In the genomic region with DNA sequence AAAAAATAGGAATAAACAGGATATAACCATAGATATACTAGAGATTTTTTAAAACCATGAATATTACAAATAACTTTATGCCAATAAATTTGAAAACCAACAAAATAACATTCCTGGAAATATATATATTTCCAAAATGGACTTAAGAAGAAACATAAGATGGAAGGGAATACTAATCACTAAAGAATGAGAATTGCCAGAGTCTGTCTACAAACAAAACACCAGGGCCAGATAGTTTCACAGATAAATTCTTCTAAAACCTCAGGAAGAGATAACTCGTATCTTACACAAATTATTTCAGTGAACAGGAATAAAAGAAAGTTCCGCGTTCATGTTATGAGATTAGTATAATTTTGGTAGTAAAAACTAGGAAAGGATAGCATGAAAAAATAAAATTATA, we compare ENCODE assay signal across 20 cellular contexts.
DNase-seq lines count a peak whose midpoint lies in the region; ATAC-seq and TF ChIP-seq lines count a peak whose summit lies in the region.
"Had no signal": no experiment of that assay in that cellular context is flagged by ENCODE, and none has a peak within 500 bp of the region (broad histone marks: within the 10 kb centered on the region; RNA-seq: fewer than 3 reads in every experiment).

No MANE protein-coding gene starts in this region.

- intact Hi-C loops in IMR-90 (cut with micrococcal nuclease): no loop called here

- no peak overlapping the region for H2AK5ac ChIP-seq in IMR-90 (ENCODE audit: low read depth, low read length)

- no TSS peak for BruUV-seq in IMR-90 (replicated peaks; lab: Mats Ljungman, UMichigan)

- CTCF ChIA-PET in AG04449 (lab: Yijun Ruan, JAX): interaction anchor here (3.4 kb wide), 1 partner anchor 26 kb away, joined by 9 read pairs; no protein-coding TSS in a partner anchor
- CTCF ChIA-PET in IMR-90 (lab: Yijun Ruan, JAX): no interaction called here

- POLR2A ChIA-PET in AG04449 (lab: Yijun Ruan, JAX): no interaction called here
- POLR2A ChIA-PET in IMR-90 (lab: Charles Lee; ENCODE audit: unreplicated experiment): no interaction called here

- H3K36me3 ChIP-seq in IMR-90 (ENCODE audit: control insufficient read depth, insufficient read depth, low read length): peaks cover 14% of the 10 kb centered on the region; the same call in 1 of the 2 replicates

- DNase-seq in AG04449 (ENCODE audit: low read depth, low spot score) (peak; percentile 12), IMR-90 (peak; percentile 66), astrocyte of the spinal cord (ENCODE audit: low read depth, low spot score) (peak; percentile 25), fibroblast of villous mesenchyme (ENCODE audit: low read depth) (peak; percentile 36), NCI-H82 (lab: John Stamatoyannopoulos, UW) (no peak), NCI-H2029 (lab: John Stamatoyannopoulos, UW) (no peak)
- no peak for DNase-seq in activated T-cell treated with anti-CD3 and anti-CD28 coated beads, Interleukin-2, amount 50 U/mL, for 72 hours
- DNase-seq in stimulated activated naive CD4-positive, alpha-beta T cell (lab: John Stamatoyannopoulos, UW): no peak
- DNase-seq: 8988T, DMS53, Karpas-422, MV-4-11, NCI-H1105 treated with DMSO at 0.1 percent for 48 hours, NCI-H2081 treated with DMSO at 0.1 percent for 48 hours, NCI-H69, PC-9, SIG-M5 had no signal

- no peaks in the 10 kb centered on the region for H3K9me3 Mint-ChIP-seq in activated T-cell treated with anti-CD3 and anti-CD28 coated beads, Interleukin-2, amount 50 U/mL, for 72 hours
- H3K9me3 Mint-ChIP-seq: CD14-positive monocyte had no signal

- peaks cover 0 to 3% of the 10 kb centered on the region in 2 experiments; a peak in 1 of 4 replicates for H3K79me1 ChIP-seq in IMR-90 (ENCODE audit: low read depth in 1 of 2, low read length in 2 of 2)

- H3K14ac ChIP-seq in IMR-90 (replicated peaks; ENCODE audit: low read depth, low read length): no peak overlapping the region

- no peaks in the 10 kb centered on the region for H3K27me3 ChIP-seq in IMR-90 (ENCODE audit: control insufficient read depth, insufficient read depth, low read length)

- H2AFZ ChIP-seq in IMR-90 (replicated peaks; ENCODE audit: low read length, poor library complexity): no peak overlapping the region
- H2AFZ ChIP-seq: PC-9 had no signal

- H3K9me1 ChIP-seq in IMR-90 (ENCODE audit: insufficient read depth, low read length): peaks cover 6% of the 10 kb centered on the region

- no peak overlapping the region for H3K4me3 ChIP-seq in AG04449 (ENCODE audit: low read depth, low read length)
- no peak overlapping the region for H3K4me3 ChIP-seq in IMR-90 (ENCODE audit: insufficient read depth, low read depth, low read length)
- H3K4me3 ChIP-seq in astrocyte of the spinal cord (ENCODE audit: low read depth, low read length): no peak overlapping the region
- no peak overlapping the region for H3K4me3 ChIP-seq in fibroblast of villous mesenchyme (ENCODE audit: low read depth, low read length)
- H3K4me3 ChIP-seq: PC-9 had no signal

- no CpG with 5 or more reads among the region's 3 CpGs for WGBS in IMR-90 (ENCODE audit: extremely low coverage in 2 of 2, insufficient read length in 1 of 2), 2 experiments

- no peak overlapping the region for H4K5ac ChIP-seq in IMR-90 (ENCODE audit: low read depth, low read length)

- H2AK9ac ChIP-seq in IMR-90 (replicated peaks; ENCODE audit: low read depth, low read length, poor library complexity): no peak overlapping the region

- H4K20me1 ChIP-seq in IMR-90 (ENCODE audit: insufficient read depth, low read length): no peaks in the 10 kb centered on the region

- no peak for TF ChIP-seq POLR2A in IMR-90 (IDR thresholded peaks at IDR 0.05; ENCODE audit: low read depth, low read length)

- no peak overlapping the region for H3K56ac ChIP-seq in IMR-90 (ENCODE audit: extremely low read depth, insufficient read depth, low read length)

- no peaks in the 10 kb centered on the region for H3K27me3 Mint-ChIP-seq in activated T-cell treated with anti-CD3 and anti-CD28 coated beads, Interleukin-2, amount 50 U/mL, for 72 hours (ENCODE audit: low read depth)
- H3K27me3 Mint-ChIP-seq: B cell had no signal

- no peak overlapping the region for H3K4me2 ChIP-seq in IMR-90 (ENCODE audit: low read depth, low read length)
- H3K4me2 ChIP-seq: PC-9 had no signal

- peaks cover 6 to 26% of the 10 kb centered on the region in 2 donors for H3K36me3 Mint-ChIP-seq in activated T-cell treated with anti-CD3 and anti-CD28 coated beads, Interleukin-2, amount 50 U/mL, for 72 hours (ENCODE audit: insufficient read depth in 2 of 2)

- H3K9ac ChIP-seq in IMR-90 (ENCODE audit: low read depth, low read length): no peak overlapping the region

- H3K4me1 ChIP-seq in IMR-90 (ENCODE audit: control insufficient read depth, insufficient read depth, low read length): no peaks in the 10 kb centered on the region

- no peak overlapping the region for H4K8ac ChIP-seq in IMR-90 (ENCODE audit: low read depth in 2 of 2, low read length in 2 of 2)

- no peak overlapping the region for H3K23ac ChIP-seq in IMR-90 (ENCODE audit: low read depth, low read length)

- no peak overlapping the region for H2BK120ac ChIP-seq in IMR-90 (ENCODE audit: low read depth, low read length)

- ATAC-seq in IMR-90 (ENCODE audit: low read depth): peak; percentile 63; the same call in 1 of the 2 replicates
- ATAC-seq in activated T-cell treated with anti-CD3 and anti-CD28 coated beads, Interleukin-2, amount 50 U/mL, for 72 hours (replicated peaks in 1 of 2): no peak
- ATAC-seq: SK-N-SH treated with all-trans-retinoic acid at 6 μM for 48 hours had no signal

- H3K4me1 Mint-ChIP-seq in activated T-cell treated with anti-CD3 and anti-CD28 coated beads, Interleukin-2, amount 50 U/mL, for 72 hours (ENCODE audit: low read depth): peaks cover 15% of the 10 kb centered on the region
- H3K4me1 Mint-ChIP-seq: B cell, CD14-positive monocyte had no signal

- TF ChIP-seq CTCF in AG04449 (IDR thresholded peaks at IDR 0.05; ENCODE audit: insufficient read depth, low read length, missing control alignments) (no peak), IMR-90 (conservative IDR thresholded peaks at IDR 0.05; ENCODE audit: low read depth, low read length) (no peak), astrocyte of the spinal cord (IDR thresholded peaks at IDR 0.05; ENCODE audit: low read depth, low read length) (no peak), fibroblast of villous mesenchyme (IDR thresholded peaks at IDR 0.05; ENCODE audit: insufficient read depth, low read depth, low read length) (no peak)

- TF ChIP-seq RAD21 in IMR-90 (IDR thresholded peaks at IDR 0.05; ENCODE audit: low read length): no peak

- dilution Hi-C loops in IMR-90 (cut with HindIII; ENCODE audit: low sequenced_read_pairs, unreplicated experiment): no loop called here

- H4K91ac ChIP-seq in IMR-90 (ENCODE audit: insufficient read depth, low read depth, low read length): no peak overlapping the region

- in situ Hi-C loops in IMR-90 (cut with MboI; ENCODE audit: low sequenced_read_pairs): no loop called here
- in situ Hi-C loops in astrocyte of the spinal cord (cut with HindIII; ENCODE audit: low sequenced_read_pairs): no loop called here

- H2BK5ac ChIP-seq in IMR-90 (ENCODE audit: low read depth, low read length, poor library complexity, severe bottlenecking): no peak overlapping the region

- no peak overlapping the region for H2BK15ac ChIP-seq in IMR-90 (ENCODE audit: low read depth, low read length)

- H3K4me3 Mint-ChIP-seq in activated T-cell treated with anti-CD3 and anti-CD28 coated beads, Interleukin-2, amount 50 U/mL, for 72 hours: no peak overlapping the region
- H3K4me3 Mint-ChIP-seq: B cell, CD14-positive monocyte had no signal

- no peak overlapping the region for H3K18ac ChIP-seq in IMR-90 (ENCODE audit: low read depth, low read length)

- H3K27ac ChIP-seq in IMR-90 (ENCODE audit: insufficient read depth, low read length): no peak overlapping the region
- H3K27ac ChIP-seq: PC-9 had no signal

- no peak overlapping the region for H3K4ac ChIP-seq in IMR-90 (ENCODE audit: low read depth, low read length)

- H2BK20ac ChIP-seq in IMR-90 (ENCODE audit: low read depth, low read length): no peak overlapping the region

- no peaks in the 10 kb centered on the region for H3K9me3 ChIP-seq in IMR-90 (ENCODE audit: control insufficient read depth, insufficient read depth, low read length)

- H3K27ac Mint-ChIP-seq in activated T-cell treated with anti-CD3 and anti-CD28 coated beads, Interleukin-2, amount 50 U/mL, for 72 hours: no peak overlapping the region
- H3K27ac Mint-ChIP-seq: B cell, CD14-positive monocyte had no signal

TF ChIP-seq in IMR-90, 13 proteins besides CTCF, POLR2A, EP300 and RAD21 (continues in another document):
- no peak for TF ChIP-seq RCOR1 (IDR thresholded peaks at IDR 0.05; ENCODE audit: insufficient replicate concordance, low read length)
- no peak for TF ChIP-seq FOS (IDR thresholded peaks at IDR 0.05; ENCODE audit: low read depth, low read length)
- TF ChIP-seq, protein P1, sequence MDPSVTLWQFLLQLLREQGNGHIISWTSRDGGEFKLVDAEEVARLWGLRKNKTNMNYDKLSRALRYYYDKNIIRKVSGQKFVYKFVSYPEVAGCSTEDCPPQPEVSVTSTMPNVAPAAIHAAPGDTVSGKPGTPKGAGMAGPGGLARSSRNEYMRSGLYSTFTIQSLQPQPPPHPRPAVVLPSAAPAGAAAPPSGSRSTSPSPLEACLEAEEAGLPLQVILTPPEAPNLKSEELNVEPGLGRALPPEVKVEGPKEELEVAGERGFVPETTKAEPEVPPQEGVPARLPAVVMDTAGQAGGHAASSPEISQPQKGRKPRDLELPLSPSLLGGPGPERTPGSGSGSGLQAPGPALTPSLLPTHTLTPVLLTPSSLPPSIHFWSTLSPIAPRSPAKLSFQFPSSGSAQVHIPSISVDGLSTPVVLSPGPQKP (IDR thresholded peaks at IDR 0.05; ENCODE audit: borderline replicate concordance, low read depth, low read length): no peak
- TF ChIP-seq, protein P2, sequence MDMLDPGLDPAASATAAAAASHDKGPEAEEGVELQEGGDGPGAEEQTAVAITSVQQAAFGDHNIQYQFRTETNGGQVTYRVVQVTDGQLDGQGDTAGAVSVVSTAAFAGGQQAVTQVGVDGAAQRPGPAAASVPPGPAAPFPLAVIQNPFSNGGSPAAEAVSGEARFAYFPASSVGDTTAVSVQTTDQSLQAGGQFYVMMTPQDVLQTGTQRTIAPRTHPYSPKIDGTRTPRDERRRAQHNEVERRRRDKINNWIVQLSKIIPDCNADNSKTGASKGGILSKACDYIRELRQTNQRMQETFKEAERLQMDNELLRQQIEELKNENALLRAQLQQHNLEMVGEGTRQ (IDR thresholded peaks at IDR 0.05; ENCODE audit: low read depth, low read length): no peak
- TF ChIP-seq MAZ (IDR thresholded peaks at IDR 0.05; ENCODE audit: borderline replicate concordance, low read depth, low read length): no peak
- no peak for TF ChIP-seq RFX5 (IDR thresholded peaks at IDR 0.05; ENCODE audit: low read depth, low read length)
- TF ChIP-seq SMC3 (IDR thresholded peaks at IDR 0.05; ENCODE audit: low read depth, low read length): no peak
- no peak for TF ChIP-seq CEBPB (IDR thresholded peaks at IDR 0.05; ENCODE audit: low read depth, low read length)
- no peak for TF ChIP-seq CHD1 (IDR thresholded peaks at IDR 0.05; ENCODE audit: low read depth, low read length)
- TF ChIP-seq MAFK (IDR thresholded peaks at IDR 0.05; ENCODE audit: low read depth, low read length): no peak
- no peak for TF ChIP-seq NFE2L2 (IDR thresholded peaks at IDR 0.05; ENCODE audit: low read depth, low read length)

Comparison
In these comparisons a context has a peak if more than half of its experiments do, and no peak if none do; other contexts are left out.
1. DNase-seq: peak in AG04449 (single experiment), IMR-90 (single experiment), astrocyte of the spinal cord (single experiment) and fibroblast of villous mesenchyme (single experiment); none in activated T-cell treated with anti-CD3 and anti-CD28 coated beads, Interleukin-2, amount 50 U/mL, for 72 hours (0 of 2), stimulated activated naive CD4-positive, alpha-beta T cell (0 of 6), NCI-H82 (single experiment) and NCI-H2029 (single experiment).